Comparison of ENCODE assay signal across 21 cellular contexts in genomic region chr17:27618417-27618816, GRCh38. TPM values are rescaled to one million over a fixed set of nuclear protein-coding genes. Genes with fewer than 3 reads are reported as not detected.
DNase-seq lines count a peak whose midpoint lies in the region; ATAC-seq, FAIRE-seq and TF ChIP-seq lines count a peak whose summit lies in the region.
"Had no signal": no experiment of that assay in that cellular context is flagged by ENCODE, and none has a peak within 500 bp of the region (broad histone marks: within the 10 kb centered on the region; RNA-seq: fewer than 3 reads in every experiment).

No MANE protein-coding gene starts in this region.

- DNase-seq in activated CD8-positive, alpha-beta memory T cell treated with anti-CD3 and anti-CD28 coated beads, Interleukin-2, amount 10 ng/mL, durations not matched to agents 7 days and 5 days, result no peak
- no peak for DNase-seq in activated CD8-positive, alpha-beta memory T cell treated with anti-CD3 and anti-CD28 coated beads, Interleukin-2, amount 50 U/mL, for 4 hours
- peak in 2 of 3 donors; percentile 1 to 25 for DNase-seq in right cardiac atrium
- no peak for DNase-seq in heart left ventricle
- DNase-seq in K562 (ENCODE audit: extremely low read depth in 1 of 4, low spot score in 3 of 4), result no peak
- peak; percentile 55 for DNase-seq in sciatic nerve (ENCODE audit: low spot score)
- no peak for DNase-seq in dorsolateral prefrontal cortex
- no peak for DNase-seq in activated CD4-positive, CD25-positive, alpha-beta regulatory T cell (lab: John Stamatoyannopoulos, UW)
- DNase-seq: CD8-positive, alpha-beta memory T cell; COR-L47; DMS 273 treated with DMSO at 0.1 percent for 48 hours; DMS53; DND-41; EL; H9 had no signal

- H3K4me3 ChIP-seq in right cardiac atrium (ENCODE audit: low read length) (no peak overlapping the region), heart left ventricle (no peak overlapping the region), K562 (no peak overlapping the region), dorsolateral prefrontal cortex (no peak overlapping the region)
- H3K4me3 ChIP-seq: BLaER1 treated with 17β-estradiol and CSF1 and Interleukin-3, amounts not matched to agents 10 nM and 100 nM; GM12878 had no signal

- no peaks in the 10 kb centered on the region for H3K9me3 Mint-ChIP-seq in activated CD8-positive, alpha-beta memory T cell treated with anti-CD3 and anti-CD28 coated beads, Interleukin-2, amount 10 ng/mL, durations not matched to agents 7 days and 5 days (ENCODE audit: low read depth)
- H3K9me3 Mint-ChIP-seq: CD8-positive, alpha-beta memory T cell; H9 had no signal

- H3K4me3 Mint-ChIP-seq in activated CD8-positive, alpha-beta memory T cell treated with anti-CD3 and anti-CD28 coated beads, Interleukin-2, amount 10 ng/mL, durations not matched to agents 7 days and 5 days, result no peak overlapping the region
- H3K4me3 Mint-ChIP-seq: B cell; CD8-positive, alpha-beta memory T cell; H9 had no signal

- no peak for TF ChIP-seq EP300 in K562 (IDR thresholded peaks at IDR 0.05; ENCODE audit: low read length)

- no peak for FAIRE-seq in K562 (lab: Jason Lieb, UNC)
- FAIRE-seq: GM12878, H1, HepG2 had no signal

- no peak overlapping the region for H3K4me2 ChIP-seq in K562 (ENCODE audit: insufficient read depth, low read length)

- peaks cover 35% of the 10 kb centered on the region for H3K4me1 Mint-ChIP-seq in activated CD8-positive, alpha-beta memory T cell treated with anti-CD3 and anti-CD28 coated beads, Interleukin-2, amount 10 ng/mL, durations not matched to agents 7 days and 5 days
- H3K4me1 Mint-ChIP-seq: H9 had no signal

- POLR2A ChIA-PET in K562 (lab: Yijun Ruan, JAX), result interaction anchor here (1.2 kb wide), 1 partner anchor 16 kb away, joined by 5 read pairs; no protein-coding TSS in a partner anchor

- H3K9me3 ChIP-seq in right cardiac atrium (ENCODE audit: control insufficient read depth, low read length) (no peaks in the 10 kb centered on the region), heart left ventricle (no peaks in the 10 kb centered on the region), K562 (replicated peaks; ENCODE audit: control insufficient read depth, insufficient read depth, low read depth, low read length) (no peaks in the 10 kb centered on the region)

- no TSS peak for BruUV-seq in K562 (replicated peaks; lab: Mats Ljungman, UMichigan)

- no peaks in the 10 kb centered on the region for H3K79me2 ChIP-seq in K562 (ENCODE audit: control insufficient read depth, insufficient read depth, low read length)

- no peak for TF ChIP-seq RAD21 in K562 (CRISPR knock-in tag; conservative IDR thresholded peaks at IDR 0.05 in 1 of 2, IDR thresholded peaks at IDR 0.05 in 1 of 2)

- no peak for ATAC-seq in activated CD8-positive, alpha-beta memory T cell treated with anti-CD3 and anti-CD28 coated beads, Interleukin-2, amount 10 ng/mL, durations not matched to agents 7 days and 5 days
- ATAC-seq in right cardiac atrium (no peak), heart left ventricle (no peak), K562 (no peak), sciatic nerve (no peak)
- ATAC-seq: GM12878, HepG2 had no signal

- H3K27ac ChIP-seq in right cardiac atrium (ENCODE audit: low read length) (no peak overlapping the region), heart left ventricle (no peak overlapping the region), K562 (ENCODE audit: extremely low read depth, low read depth, low read length) (no peak overlapping the region), dorsolateral prefrontal cortex (no peak overlapping the region)
- H3K27ac ChIP-seq: BLaER1 treated with 17β-estradiol and CSF1 and Interleukin-3, amounts not matched to agents 10 nM and 100 nM had no signal

- in situ Hi-C loops in K562 (cut with MboI), result no loop called here

- peaks cover 45% of the 10 kb centered on the region for H3K36me3 Mint-ChIP-seq in activated CD8-positive, alpha-beta memory T cell treated with anti-CD3 and anti-CD28 coated beads, Interleukin-2, amount 10 ng/mL, durations not matched to agents 7 days and 5 days

- peak overlapping the region; percentile 9 for H3K27ac Mint-ChIP-seq in activated CD8-positive, alpha-beta memory T cell treated with anti-CD3 and anti-CD28 coated beads, Interleukin-2, amount 10 ng/mL, durations not matched to agents 7 days and 5 days
- H3K27ac Mint-ChIP-seq: B cell; CD8-positive, alpha-beta memory T cell had no signal

- no peaks in the 10 kb centered on the region for H3K4me1 ChIP-seq in right cardiac atrium (ENCODE audit: control insufficient read depth, insufficient read depth, low read length)
- peaks cover 0 to 8% (median 1%) of the 10 kb centered on the region in 12 donors for H3K4me1 ChIP-seq in heart left ventricle
- H3K4me1 ChIP-seq in K562 (replicated peaks in 1 of 2; ENCODE audit: control insufficient read depth in 2 of 2, insufficient read depth in 2 of 2, low read length in 2 of 2), result 0 out of 5 replicates have a peak, but pooled peaks cover 0 to 2% of the 10 kb centered on the region in 2 experiments

- 92% methylated on average over 8 of the region's 8 CpGs for WGBS in right cardiac atrium
- 93 to 97% (median 96%) methylated on average over 8 of the region's 8 CpGs for WGBS in heart left ventricle, 4 donors
- 91% methylated on average over 8 of the region's 8 CpGs for WGBS in K562 (ENCODE audit: insufficient coverage, low coverage, missing lambda C conversion rate)

- no peaks in the 10 kb centered on the region for H4K20me1 ChIP-seq in K562 (replicated peaks; ENCODE audit: control insufficient read depth, insufficient read depth, low read length)
- H4K20me1 ChIP-seq: BLaER1 treated with 17β-estradiol and CSF1 and Interleukin-3, amounts not matched to agents 10 nM and 100 nM had no signal

- CTCF ChIA-PET in activated CD8-positive, alpha-beta memory T cell treated with anti-CD3 and anti-CD28 coated beads, Interleukin-2, amount 10 ng/mL, durations not matched to agents 7 days and 5 days (lab: Charles Lee), result interaction anchor here (0.5 to 1.2 kb wide), 3 partner anchors 9 to 375 kb away, joined by 3 read pairs; no protein-coding TSS in a partner anchor
- CTCF ChIA-PET in K562 (lab: Yijun Ruan, JAX; ENCODE audit: low intra/inter-chr PET ratio), result no interaction called here

- intact Hi-C loops in right cardiac atrium (cut with DNase I) (no loop called here), heart left ventricle (cut with DNase I) (no loop called here), K562 (cut with micrococcal nuclease) (no loop called here), sciatic nerve (cut with DNase I) (no loop called here), dorsolateral prefrontal cortex (cut with DNase I) (no loop called here)

- H3K27me3 Mint-ChIP-seq in activated CD8-positive, alpha-beta memory T cell treated with anti-CD3 and anti-CD28 coated beads, Interleukin-2, amount 10 ng/mL, durations not matched to agents 7 days and 5 days, result no peaks in the 10 kb centered on the region
- H3K27me3 Mint-ChIP-seq: B cell; CD8-positive, alpha-beta memory T cell had no signal

- peaks cover 0 to 97% (median 76%) of the 10 kb centered on the region in 9 donors for H3K36me3 ChIP-seq in heart left ventricle
- peaks cover 84% of the 10 kb centered on the region; the same call in 2 of the 3 replicates for H3K36me3 ChIP-seq in K562 (ENCODE audit: control insufficient read depth, insufficient read depth, low read length)

- TF ChIP-seq POLR2A in heart left ventricle (IDR thresholded peaks at IDR 0.05) (no peak), K562 (conservative IDR thresholded peaks at IDR 0.05) (no peak)

- H3K27me3 ChIP-seq in right cardiac atrium (ENCODE audit: control insufficient read depth, insufficient read depth), result no peaks in the 10 kb centered on the region
- no peaks in the 10 kb centered on the region for H3K27me3 ChIP-seq in heart left ventricle
- no peaks in the 10 kb centered on the region for H3K27me3 ChIP-seq in K562 (ENCODE audit: control insufficient read depth in 2 of 2, insufficient read depth in 2 of 2, low read length in 2 of 2)
- H3K27me3 ChIP-seq in dorsolateral prefrontal cortex, result no peaks in the 10 kb centered on the region
- H3K27me3 ChIP-seq: BLaER1 treated with 17β-estradiol and CSF1 and Interleukin-3, amounts not matched to agents 10 nM and 100 nM had no signal

- H3K9me1 ChIP-seq in K562 (ENCODE audit: control insufficient read depth, insufficient read depth, low read length), result no peaks in the 10 kb centered on the region

- TF ChIP-seq CTCF in heart left ventricle (IDR thresholded peaks at IDR 0.05), result no peak
- TF ChIP-seq CTCF in K562 (IDR thresholded peaks at IDR 0.05 in 2 of 3, conservative IDR thresholded peaks at IDR 0.05 in 1 of 3; ENCODE audit: insufficient read depth in 2 of 3, low read depth in 1 of 3, low read length in 3 of 3), result no peak
- no peak for TF ChIP-seq CTCF in dorsolateral prefrontal cortex (IDR thresholded peaks at IDR 0.05 in 54 of 56, conservative IDR thresholded peaks at IDR 0.05 in 2 of 56; ENCODE audit: low read depth in 1 of 56, partially characterized antibody in 56 of 56)

- H2AFZ ChIP-seq in K562 (ENCODE audit: low read depth, low read length), result no peak overlapping the region

- no peak overlapping the region for H3K9ac ChIP-seq in K562 (ENCODE audit: insufficient read depth in 1 of 2, low read depth in 2 of 2, low read length in 2 of 2)
- H3K9ac ChIP-seq: BLaER1 treated with 17β-estradiol and CSF1 and Interleukin-3, amounts not matched to agents 10 nM and 100 nM had no signal

RNA-seq across cellular contexts. Expression of gene LGALS9, which starts 12.6 kb away (rescaled TPM):
- 100 to 1,000 TPM; 150 to 305 TPM for total RNA-seq in activated CD8-positive, alpha-beta memory T cell treated with anti-CD3 and anti-CD28 coated beads, Interleukin-2, amount 10 ng/mL, durations not matched to agents 7 days and 5 days
- total RNA-seq in right cardiac atrium, result 10 to 100 TPM in 3 of 4 donors, 1 to 10 TPM in 1; 8.9 to 30.5 (median 22.9) TPM
- polyA plus RNA-seq in right cardiac atrium, result 13.8 TPM
- total RNA-seq in heart left ventricle, result 100 to 1,000 TPM in 1 of 9 donors, 10 to 100 TPM in 7, 1 to 10 TPM in 1; 7.9 to 173 (median 22.1) TPM
- 10 to 100 TPM; 12.3 to 25.3 TPM for polyA plus RNA-seq in heart left ventricle
- total RNA-seq in K562 (2011; cell fraction: chromatin; rRNA removed; ENCODE audit: low replicate concordance), result 22.6 and 54.0 TPM in 2 replicates
- total RNA-seq in K562 (2011; cell fraction: nucleolus; rRNA removed), result 22.5 and 24.7 TPM in 2 replicates
- total RNA-seq in K562 (2011; cell fraction: nucleoplasm; rRNA removed), result 26.1 and 40.6 TPM in 2 replicates
- 2.8 and 3.0 TPM in 2 replicates for total RNA-seq in K562 (2014; rRNA removed)
- total RNA-seq in K562 (2014; rRNA removed; fragmentation: Illumina TruSeq; extraction: Trizol), result 1.7 and 2.0 TPM in 2 replicates
- 3.7 and 4.8 TPM in 2 replicates for total RNA-seq in K562 (2015; rRNA removed; fragmentation: Illumina TruSeq; extraction: Trizol)
- total RNA-seq in K562 (2021), result 4.6 and 5.0 TPM in 2 replicates
- polyA plus RNA-seq in K562 (2011; rRNA removed), result 1.5 and 7.3 TPM in 2 replicates
- polyA plus RNA-seq in K562 (2011; cell fraction: cytosol; rRNA removed), result 3.5 and 4.4 TPM in 2 replicates
- polyA plus RNA-seq in K562 (2011; cell fraction: nucleus; rRNA removed), result 11.1 and 15.7 TPM in 2 replicates
- polyA plus RNA-seq in K562 (2012), result 9.1 and 14.2 TPM in 2 replicates
- polyA plus RNA-seq in K562 (2014; fragmentation: Illumina TruSeq; extraction: Trizol), result 3.8 and 5.8 TPM in 2 replicates
- polyA plus RNA-seq in K562 (2014; fragmentation: Nextera tagmentation; extraction: Ambion mirVana), result under 1 TPM; 0.45 to 0.77 TPM
- 5.6 and 6.9 TPM in 2 replicates for polyA plus RNA-seq in K562 (2014; rRNA removed)
- polyA minus RNA-seq in K562 (2011; rRNA and poly(A)+ RNA removed), result 3.0 and 4.4 TPM in 2 replicates
- 1.9 and 2.5 TPM in 2 replicates for polyA minus RNA-seq in K562 (2011; cell fraction: cytosol; rRNA and poly(A)+ RNA removed)
- 3.1 and 7.2 TPM in 2 replicates for polyA minus RNA-seq in K562 (2011; cell fraction: nucleus; rRNA and poly(A)+ RNA removed)
- total RNA-seq in sciatic nerve, result 41.8 TPM
- total RNA-seq in dorsolateral prefrontal cortex, result 10 to 100 TPM in 112 of 120 experiments, 1 to 10 TPM in 8; 6.8 to 52.7 (median 20.4) TPM
- total RNA-seq: G401 had no signal

Comparison
In these comparisons a context has a peak if more than half of its experiments do, and no peak if none do; other contexts are left out.
1. DNase-seq: peak in right cardiac atrium (2 of 3) and sciatic nerve (single experiment); none in activated CD8-positive, alpha-beta memory T cell treated with anti-CD3 and anti-CD28 coated beads, Interleukin-2, amount 10 ng/mL, durations not matched to agents 7 days and 5 days (single experiment), activated CD8-positive, alpha-beta memory T cell treated with anti-CD3 and anti-CD28 coated beads, Interleukin-2, amount 50 U/mL, for 4 hours (single experiment), heart left ventricle (0 of 5), K562 (0 of 4), dorsolateral prefrontal cortex (0 of 10) and activated CD4-positive, CD25-positive, alpha-beta regulatory T cell (0 of 4).